Comparison of ENCODE assay signal across 15 cellular contexts in genomic region chr4:40212674-40213504, GRCh38. TPM values are rescaled to one million over a fixed set of nuclear protein-coding genes. Genes with fewer than 3 reads are reported as not detected.
DNase-seq lines count a peak whose midpoint lies in the region; ATAC-seq, FAIRE-seq and TF ChIP-seq lines count a peak whose summit lies in the region.
"Had no signal": no experiment of that assay in that cellular context is flagged by ENCODE, and none has a peak within 500 bp of the region (broad histone marks: within the 10 kb centered on the region; RNA-seq: fewer than 3 reads in every experiment).

No MANE protein-coding gene starts in this region.

- H3K4me3 Mint-ChIP-seq in activated CD4-positive, alpha-beta T cell treated with anti-CD3 and anti-CD28 coated beads for 36 hours, result peak overlapping the region; percentile 75
- peak overlapping the region; percentile 65 for H3K4me3 Mint-ChIP-seq in stimulated activated memory B cell treated with anti-CD40 and anti-IgM and Interleukin-4, amounts not matched to agents 10 μg/mL and 1 μg/mL and 100 μg/mL, for 72 hours

- H3K9me3 ChIP-seq in GM12878 (replicated peaks; ENCODE audit: control insufficient read depth, insufficient read depth, low read length), result no peaks in the 10 kb centered on the region
- H3K9me3 ChIP-seq: gastrocnemius medialis, right atrium auricular region had no signal

- WGBS in GM12878 (ENCODE audit: insufficient coverage, insufficient replicate concordance, low lambda C conversion rate, missing lambda C conversion rate), result 15% methylated on average over 6 of the region's 6 CpGs

- no peak overlapping the region for H2AFZ ChIP-seq in GM12878 (ENCODE audit: control insufficient read depth, low read depth, low read length)

- TF ChIP-seq POLR2A in GM12878 (IDR thresholded peaks at IDR 0.05; ENCODE audit: low read depth, low read length), result no peak

- no peaks in the 10 kb centered on the region for H3K27me3 Mint-ChIP-seq in activated CD4-positive, alpha-beta T cell treated with anti-CD3 and anti-CD28 coated beads for 36 hours
- no peaks in the 10 kb centered on the region for H3K27me3 Mint-ChIP-seq in stimulated activated memory B cell treated with anti-CD40 and anti-IgM and Interleukin-4, amounts not matched to agents 10 μg/mL and 1 μg/mL and 100 μg/mL, for 72 hours

- POLR2A ChIA-PET in activated CD4-positive, alpha-beta T cell treated with anti-CD3 and anti-CD28 coated beads for 36 hours (lab: Charles Lee), result interaction anchor here (0.6 to 1.5 kb wide), 3 partner anchors 12 to 28 kb away, joined by 5 to 9 read pairs (median 7); no protein-coding TSS in a partner anchor
- POLR2A ChIA-PET in GM12878 (lab: Charles Lee), result interaction anchor here (0.6 to 14.4 kb wide), 4 partner anchors 12 to 32 kb away, joined by 3 to 214 read pairs (median 6); partner anchors contain the start of gene RHOH

- peak; percentile 59 for FAIRE-seq in GM12878 (lab: Jason Lieb, UNC)

- peaks cover 100% of the 10 kb centered on the region for H3K79me2 ChIP-seq in GM12878 (ENCODE audit: control insufficient read depth, insufficient read depth, low read length)

- H3K27ac Mint-ChIP-seq in activated CD4-positive, alpha-beta T cell treated with anti-CD3 and anti-CD28 coated beads for 36 hours, result peak overlapping the region; percentile 93
- H3K27ac Mint-ChIP-seq in stimulated activated memory B cell treated with anti-CD40 and anti-IgM and Interleukin-4, amounts not matched to agents 10 μg/mL and 1 μg/mL and 100 μg/mL, for 72 hours, result peak overlapping the region; percentile 76

- ATAC-seq in activated CD4-positive, alpha-beta T cell treated with anti-CD3 and anti-CD28 coated beads for 36 hours, result peak; percentile 35
- ATAC-seq in GM12878, result peak; percentile 10
- no peak for ATAC-seq in stimulated activated memory B cell treated with anti-CD40 and anti-IgM and Interleukin-4, amounts not matched to agents 10 μg/mL and 1 μg/mL and 100 μg/mL, for 72 hours
- ATAC-seq in GM21515 (IDR thresholded peaks at IDR 0.05; ENCODE audit: unreplicated experiment), result no peak
- no peak for ATAC-seq in GM21529 (IDR thresholded peaks at IDR 0.05; ENCODE audit: unreplicated experiment)
- ATAC-seq: gastrocnemius medialis had no signal

- no TSS peak for BruUV-seq in GM12878 (replicated peaks; lab: Mats Ljungman, UMichigan)

- peak overlapping the region; percentile 56 for H3K4me2 ChIP-seq in GM12878 (ENCODE audit: control insufficient read depth, insufficient read depth)

- peaks cover 3% of the 10 kb centered on the region; the same call in 1 of the 2 replicates for H4K20me1 ChIP-seq in GM12878 (ENCODE audit: control insufficient read depth, insufficient read depth)

- H3K4me1 ChIP-seq in GM12878 (ENCODE audit: control insufficient read depth, insufficient read depth, low read length), result peaks cover 45% of the 10 kb centered on the region
- H3K4me1 ChIP-seq: gastrocnemius medialis, right atrium auricular region had no signal

- peaks cover 8 to 21% of the 10 kb centered on the region in 2 experiments for H3K36me3 ChIP-seq in GM12878 (ENCODE audit: control insufficient read depth in 2 of 2, insufficient read depth in 2 of 2, low read length in 1 of 2)
- H3K36me3 ChIP-seq: gastrocnemius medialis, right atrium auricular region had no signal

- intact Hi-C loops in activated CD4-positive, alpha-beta T cell treated with anti-CD3 and anti-CD28 coated beads for 36 hours (cut with DNase I, micrococcal nuclease), result no loop called here
- intact Hi-C loops in GM12878 (cut with micrococcal nuclease; ENCODE audit: unreplicated experiment), result no loop called here

- TF ChIP-seq EP300 in GM12878 (IDR thresholded peaks at IDR 0.05; ENCODE audit: borderline replicate concordance in 1 of 2, control insufficient read depth in 1 of 2, low read depth in 2 of 2, low read length in 2 of 2), result no peak

- no peak overlapping the region for H3K9ac ChIP-seq in GM12878 (ENCODE audit: control insufficient read depth, insufficient read depth, low read length)

- peak; percentile 9 for DNase-seq in activated CD4-positive, alpha-beta T cell treated with anti-CD3 and anti-CD28 coated beads for 36 hours
- DNase-seq in activated CD4-positive, alpha-beta T cell treated with anti-CD3 and anti-CD28 coated beads, Interleukin-2, amount 50 U/mL, for 48 hours, result no peak
- DNase-seq in OCI-M1 (lab: John Stamatoyannopoulos, UW), result peak; percentile 30
- DNase-seq in GM12878 (ENCODE audit: low read depth, low spot score), result no peak
- DNase-seq in GM19238 (ENCODE audit: insufficient read length, low spot score), result no peak
- DNase-seq: ACHN; activated CD4-positive, alpha-beta T cell treated with anti-CD3 and anti-CD28 coated beads, Interleukin-2, amount 50 U/mL, for 4 hours; central memory CD4-positive, alpha-beta T cell; gastrocnemius medialis; NCI-H2029 treated with DMSO at 0.1 percent for 48 hours had no signal

- CTCF ChIA-PET in activated CD4-positive, alpha-beta T cell treated with anti-CD3 and anti-CD28 coated beads for 36 hours (lab: Charles Lee), result interaction anchor here (0.6 to 3.4 kb wide), 6 partner anchors 13 to 1262 kb away, joined by 3 to 15 read pairs (median 7); no protein-coding TSS in a partner anchor
- CTCF ChIA-PET in GM12878 (lab: Yijun Ruan, JAX), result interaction anchor here (0.6 to 3.4 kb wide), 4 partner anchors 14 to 414 kb away, joined by 3 to 10 read pairs (median 4); no protein-coding TSS in a partner anchor

- H3K27ac ChIP-seq in GM12878 (ENCODE audit: control insufficient read depth, insufficient read depth), result peak overlapping the region; percentile 27
- H3K27ac ChIP-seq: gastrocnemius medialis, right atrium auricular region had no signal

- RAD21 ChIA-PET in GM12878 (lab: Charles Lee; ENCODE audit: unreplicated experiment), result interaction anchor here (0.6 to 12.9 kb wide), 3 partner anchors 16 to 33 kb away, joined by 3 to 179 read pairs (median 4); partner anchors contain the start of gene RHOH

- no peaks in the 10 kb centered on the region for H3K9me3 Mint-ChIP-seq in activated CD4-positive, alpha-beta T cell treated with anti-CD3 and anti-CD28 coated beads for 36 hours (ENCODE audit: low read depth)
- H3K9me3 Mint-ChIP-seq in stimulated activated memory B cell treated with anti-CD40 and anti-IgM and Interleukin-4, amounts not matched to agents 10 μg/mL and 1 μg/mL and 100 μg/mL, for 72 hours, result no peaks in the 10 kb centered on the region

- in situ Hi-C loops in GM12878 (cut with MboI), result no loop called here

- H3K36me3 Mint-ChIP-seq in activated CD4-positive, alpha-beta T cell treated with anti-CD3 and anti-CD28 coated beads for 36 hours (ENCODE audit: low read depth), result peaks cover 88% of the 10 kb centered on the region
- peaks cover 63% of the 10 kb centered on the region for H3K36me3 Mint-ChIP-seq in stimulated activated memory B cell treated with anti-CD40 and anti-IgM and Interleukin-4, amounts not matched to agents 10 μg/mL and 1 μg/mL and 100 μg/mL, for 72 hours

- SMC1A ChIA-PET in GM12878 (lab: Charles Lee; ENCODE audit: uncharacterized antibody, unreplicated experiment), result interaction anchor here (0.6 to 15.0 kb wide), 8 partner anchors 10 to 581 kb away, joined by 3 to 336 read pairs (median 10); partner anchors contain the start of gene RHOH

- no peak for TF ChIP-seq RAD21 in GM12878 (IDR thresholded peaks at IDR 0.05; ENCODE audit: insufficient read depth, low read depth, low read length)

- H3K4me3 ChIP-seq in GM12878, result peak overlapping the region; percentile 57; the same call in 1 of the 2 replicates
- H3K4me3 ChIP-seq: gastrocnemius medialis, right atrium auricular region had no signal

- no peaks in the 10 kb centered on the region for H3K27me3 ChIP-seq in GM12878 (replicated peaks in 1 of 2; ENCODE audit: control insufficient read depth in 2 of 2, insufficient read depth in 2 of 2, low read length in 1 of 2)
- H3K27me3 ChIP-seq: gastrocnemius medialis, right atrium auricular region had no signal

- no peak for TF ChIP-seq CTCF in GM12878 (IDR thresholded peaks at IDR 0.05 in 2 of 3, conservative IDR thresholded peaks at IDR 0.05 in 1 of 3; ENCODE audit: control insufficient read depth in 2 of 3, extremely low read depth in 1 of 3, insufficient read depth in 1 of 3, low read depth in 3 of 3, low read length in 3 of 3)

- peaks cover 92% of the 10 kb centered on the region for H3K4me1 Mint-ChIP-seq in activated CD4-positive, alpha-beta T cell treated with anti-CD3 and anti-CD28 coated beads for 36 hours
- peaks cover 96% of the 10 kb centered on the region for H3K4me1 Mint-ChIP-seq in stimulated activated memory B cell treated with anti-CD40 and anti-IgM and Interleukin-4, amounts not matched to agents 10 μg/mL and 1 μg/mL and 100 μg/mL, for 72 hours

TF ChIP-seq in GM12878, 131 proteins besides CTCF, POLR2A, EP300 and RAD21 (continues in another document):
- no peak for TF ChIP-seq DPF2 (IDR thresholded peaks at IDR 0.05)

RNA-seq across cellular contexts. Expression of gene RHOH, which starts 16.1 kb away (rescaled TPM):
- 10 to 100 TPM; 74.7 to 83.6 TPM for total RNA-seq in activated CD4-positive, alpha-beta T cell treated with anti-CD3 and anti-CD28 coated beads for 36 hours
- 89.6 and 93.8 TPM in 2 replicates for total RNA-seq in GM12878 (2013; cell fraction: nucleolus; rRNA removed)
- total RNA-seq in GM12878 (2014; rRNA removed) (47.2 and 49.3 TPM in 2 replicates), GM12878 (2014; rRNA removed; fragmentation: Illumina TruSeq; extraction: Trizol) (46.5 and 48.1 TPM in 2 replicates), GM12878 (2021) (64.5 and 65.7 TPM in 2 replicates)
- polyA plus RNA-seq in GM12878 (2011; ENCODE audit: low read depth), result 44.8 TPM
- polyA plus RNA-seq in GM12878 (2011; rRNA removed) (120 and 128 TPM in 2 replicates), GM12878 (2014; fragmentation: Illumina TruSeq; extraction: Trizol) (51.9 and 67.1 TPM in 2 replicates), GM12878 (2014; fragmentation: Nextera tagmentation; extraction: Ambion mirVana) (10 to 100 TPM; 48.9 to 78.4 TPM), GM12878 (2014; rRNA removed) (48.4 and 49.5 TPM in 2 replicates), GM12878 (2016; fragmentation: Nextera tagmentation; extraction: Ambion mirVana) (10 to 100 TPM; 63.8 to 64.4 TPM)
- polyA plus RNA-seq in GM12878 (2011; cell fraction: cytosol; rRNA removed), result 117 and 119 TPM in 2 replicates
- 75.7 and 87.1 TPM in 2 replicates for polyA plus RNA-seq in GM12878 (2011; cell fraction: nucleus; rRNA removed)
- polyA plus RNA-seq in GM12878 (2012), result 56.8 and 82.4 TPM in 2 replicates
- 176 and 260 TPM in 2 replicates for polyA minus RNA-seq in GM12878 (2011; rRNA and poly(A)+ RNA removed)
- 56.8 and 63.4 TPM in 2 replicates for polyA minus RNA-seq in GM12878 (2011; cell fraction: cytosol; rRNA and poly(A)+ RNA removed)
- 91.3 and 105 TPM in 2 replicates for polyA minus RNA-seq in GM12878 (2011; cell fraction: nucleus; rRNA and poly(A)+ RNA removed)
- total RNA-seq: lung microvascular endothelial cell had no signal

Comparison
In these comparisons a context has a peak if more than half of its experiments do, and no peak if none do; other contexts are left out.
1. DNase-seq: peak in activated CD4-positive, alpha-beta T cell treated with anti-CD3 and anti-CD28 coated beads for 36 hours (single experiment) and OCI-M1 (single experiment); none in activated CD4-positive, alpha-beta T cell treated with anti-CD3 and anti-CD28 coated beads, Interleukin-2, amount 50 U/mL, for 48 hours (0 of 2), GM12878 (single experiment) and GM19238 (single experiment).
2. ATAC-seq: peak in activated CD4-positive, alpha-beta T cell treated with anti-CD3 and anti-CD28 coated beads for 36 hours (single experiment) and GM12878 (single experiment); none in stimulated activated memory B cell treated with anti-CD40 and anti-IgM and Interleukin-4, amounts not matched to agents 10 μg/mL and 1 μg/mL and 100 μg/mL, for 72 hours (single experiment), GM21515 (single experiment) and GM21529 (single experiment).